ENCODE assay signal across 8 cellular contexts in genomic region chr2:110115291-110116032, GRCh38. TPM values are rescaled to one million over a fixed set of nuclear protein-coding genes. Genes with fewer than 3 reads are reported as not detected.
DNase-seq lines count a peak whose midpoint lies in the region; ATAC-seq and TF ChIP-seq lines count a peak whose summit lies in the region.

TSS of gene MALL (minus strand) at chr2:110115822. CDS start at chr2:110115792, 30 bp downstream.

- peak within 1 kb of the TSS; percentile 80 for H3K27ac ChIP-seq in PC-9
- H3K27ac ChIP-seq in gastroesophageal sphincter = peak within 1 kb of the TSS in 3 of 4 donors; percentile 63 to 64 (median 64)
- peak within 1 kb of the TSS; percentile 6 for H3K27ac ChIP-seq in parathyroid adenoma

- intact Hi-C loops in PC-9 (cut with micrococcal nuclease; ENCODE audit: unreplicated experiment) = loop anchor here (1.0 to 2.0 kb wide), 3 partner anchors 9 to 41 kb away; no protein-coding TSS in a partner anchor

- H3K9ac ChIP-seq in parathyroid adenoma = no peak within 1 kb of the TSS

- POLR2A ChIA-PET in PC-9 (lab: Charles Lee; ENCODE audit: unreplicated experiment) = interaction anchor here (0.7 kb wide), 1 partner anchor 10 kb away, joined by 10 read pairs; no protein-coding TSS in a partner anchor

- H2AFZ ChIP-seq in PC-9 (peak within 1 kb of the TSS; percentile 68), parathyroid adenoma (peak within 1 kb of the TSS; percentile 71)

- H3K4me3 ChIP-seq in PC-9 (peak within 1 kb of the TSS; percentile 70), gastroesophageal sphincter (peak within 1 kb of the TSS; percentile 1 to 51), parathyroid adenoma (ENCODE audit: low read depth, low read length) (peak within 1 kb of the TSS; percentile 17)

- H3K4me2 ChIP-seq in PC-9 (peak within 1 kb of the TSS; percentile 99), parathyroid adenoma (ENCODE audit: low read length) (peak within 1 kb of the TSS; percentile 29)

- DNase-seq in DMS153 (lab: John Stamatoyannopoulos, UW) = peak; percentile 56
- peak; percentile 77 to 83 for DNase-seq in PC-9
- no peak for DNase-seq in HUDEP-2 (lab: John Stamatoyannopoulos, UW; ENCODE audit: unreplicated experiment in 76 of 76)
- no peak for DNase-seq in foreskin melanocyte
- DNase-seq in activated CD8-positive, alpha-beta memory T cell treated with anti-CD3 and anti-CD28 coated beads, Interleukin-2, amount 50 U/mL, for 48 hours = no peak

- ATAC-seq in gastroesophageal sphincter (peak; percentile 47), GM18505 (IDR thresholded peaks at IDR 0.05; ENCODE audit: unreplicated experiment) (no peak)

- 0 to 45% methylated on average over 4 of the region's 62 CpGs for WGBS in gastroesophageal sphincter (ENCODE audit: low coverage in 1 of 2), 2 donors

- no peaks in the 10 kb centered on the region for H3K9me2 ChIP-seq in PC-9 (ENCODE audit: insufficient read depth)

- no TSS peak for BruUV-seq in PC-9 (replicated peaks; lab: Mats Ljungman, UMichigan)

- no peaks in the 10 kb centered on the region for H4K20me1 ChIP-seq in PC-9 (ENCODE audit: insufficient read depth)

- peaks cover 49% of the 10 kb centered on the region for H3K79me2 ChIP-seq in PC-9 (ENCODE audit: low read depth)
- H3K79me2 ChIP-seq in parathyroid adenoma = no peaks in the 10 kb centered on the region

- H3K27me3 ChIP-seq in PC-9 (ENCODE audit: insufficient read depth, low read depth) (no peaks in the 10 kb centered on the region), gastroesophageal sphincter (peaks cover 65% of the 10 kb centered on the region), parathyroid adenoma (ENCODE audit: control insufficient read depth, insufficient read depth, low read length) (peaks cover 3% of the 10 kb centered on the region)

- peaks cover 40% of the 10 kb centered on the region for H3K4me1 ChIP-seq in PC-9 (replicated peaks; ENCODE audit: insufficient read depth)
- peaks cover 0 to 19% (median 0%) of the 10 kb centered on the region in 3 donors for H3K4me1 ChIP-seq in gastroesophageal sphincter
- H3K4me1 ChIP-seq in parathyroid adenoma = peaks cover 3% of the 10 kb centered on the region

- TF ChIP-seq CTCF in PC-9 (conservative IDR thresholded peaks at IDR 0.05) = no peak
- TF ChIP-seq CTCF in gastroesophageal sphincter (IDR thresholded peaks at IDR 0.05) = no peak
- no peak for TF ChIP-seq CTCF in parathyroid adenoma (IDR thresholded peaks at IDR 0.05)

- TF ChIP-seq POLR2A in gastroesophageal sphincter (IDR thresholded peaks at IDR 0.05) (no peak), GM18505 (IDR thresholded peaks at IDR 0.05; ENCODE audit: borderline replicate concordance, extremely low read depth, insufficient read depth, insufficient read length) (no peak)

- CTCF ChIA-PET in PC-9 (lab: Charles Lee) = interaction anchor here (0.5 to 1.4 kb wide), 5 partner anchors 10 to 633 kb away, joined by 3 to 5 read pairs (median 3); no protein-coding TSS in a partner anchor

- H3K9me3 ChIP-seq in PC-9 (ENCODE audit: insufficient read depth, low read depth) (peaks cover 11% of the 10 kb centered on the region; the same call in 1 of the 2 replicates), gastroesophageal sphincter (no peaks in the 10 kb centered on the region), parathyroid adenoma (ENCODE audit: control insufficient read depth, low read length) (no peaks in the 10 kb centered on the region)

- H3K36me3 ChIP-seq in PC-9 (ENCODE audit: low read depth) (0 out of 2 replicates have a peak, but pooled peaks cover 14% of the 10 kb centered on the region), gastroesophageal sphincter (no peaks in the 10 kb centered on the region), parathyroid adenoma (ENCODE audit: control insufficient read depth, insufficient read depth, low read length) (no peaks in the 10 kb centered on the region)

- no peak for TF ChIP-seq EP300 in gastroesophageal sphincter (IDR thresholded peaks at IDR 0.05)

- peaks cover 23% of the 10 kb centered on the region; the same call in 1 of the 2 replicates for H3F3A ChIP-seq in PC-9 (ENCODE audit: insufficient read depth, low read depth)

RNA-seq across cellular contexts. Expression of gene MALL, which starts in this region (rescaled TPM):
- total RNA-seq in PC-9 (2021) = 28.1 and 32.4 TPM in 2 replicates
- 10 to 100 TPM in 3 of 4 donors, 1 to 10 TPM in 1; 2.5 to 28.3 (median 14.8) TPM for total RNA-seq in gastroesophageal sphincter

Comparison
In these comparisons a context has a peak if more than half of its experiments do, and no peak if none do; other contexts are left out.
1. DNase-seq: peak in DMS153 (single experiment) and PC-9 (2 of 2); none in HUDEP-2 (0 of 76), foreskin melanocyte (single experiment) and activated CD8-positive, alpha-beta memory T cell treated with anti-CD3 and anti-CD28 coated beads, Interleukin-2, amount 50 U/mL, for 48 hours (single experiment).
2. H3K27ac ChIP-seq: peak in every context shown above with its lines; median percentile 80 in PC-9; 64 in gastroesophageal sphincter; 6 in parathyroid adenoma.
3. H3K4me3 ChIP-seq: peak in every context shown above with its lines; median percentile 70 in PC-9; 26 in gastroesophageal sphincter; 17 in parathyroid adenoma.